ENCODE assay signal across 25 cellular contexts in genomic region chr2:24349097-24349496, GRCh38. TPM values are rescaled to one million over a fixed set of nuclear protein-coding genes. Genes with fewer than 3 reads are reported as not detected.
DNase-seq lines count a peak whose midpoint lies in the region; ATAC-seq, FAIRE-seq and TF ChIP-seq lines count a peak whose summit lies in the region.
"Had no signal": no experiment of that assay in that cellular context is flagged by ENCODE, and none has a peak within 500 bp of the region (broad histone marks: within the 10 kb centered on the region; RNA-seq: fewer than 3 reads in every experiment).

No MANE protein-coding gene starts in this region.

- CTCF ChIA-PET in CD4-positive, alpha-beta memory T cell (lab: Charles Lee; ENCODE audit: partially characterized antibody) = no interaction called here
- CTCF ChIA-PET in activated B cell treated with CpG ODN at 0.5 μM for 24 hours (lab: Charles Lee) = no interaction called here

- no peak overlapping the region for H3K4me3 ChIP-seq in CD4-positive, alpha-beta memory T cell (ENCODE audit: low read length in 2 of 2)
- H3K4me3 ChIP-seq: BLaER1 treated with 17β-estradiol and CSF1 and Interleukin-3, amounts not matched to agents 10 nM and 100 nM; GM23248 had no signal

- H3K36me3 Mint-ChIP-seq in CD4-positive, alpha-beta memory T cell = peaks cover 2% of the 10 kb centered on the region in 2 donors
- H3K36me3 Mint-ChIP-seq in activated B cell treated with CpG ODN at 0.5 μM for 24 hours (ENCODE audit: low read depth) = peaks cover 5% of the 10 kb centered on the region
- H3K36me3 Mint-ChIP-seq in stimulated activated memory B cell treated with anti-CD40 and anti-IgM and Interleukin-4, amounts not matched to agents 10 μg/mL and 1 μg/mL and 100 μg/mL, for 72 hours = peaks cover 12% of the 10 kb centered on the region
- H3K36me3 Mint-ChIP-seq: T-cell had no signal

- no peaks in the 10 kb centered on the region for H3K36me3 ChIP-seq in CD4-positive, alpha-beta memory T cell (ENCODE audit: insufficient read depth, low read length)

- FAIRE-seq in GM19239 (lab: Jason Lieb, UNC) = peak; percentile 40
- no peak for FAIRE-seq in RCC 7860 (lab: Jason Lieb, UNC)
- FAIRE-seq: D721Med, HepG2 had no signal

- no peak for ATAC-seq in activated B cell treated with CpG ODN at 0.5 μM for 24 hours (ENCODE audit: low read depth)
- ATAC-seq in stimulated activated memory B cell treated with anti-CD40 and anti-IgM and Interleukin-4, amounts not matched to agents 10 μg/mL and 1 μg/mL and 100 μg/mL, for 72 hours = no peak
- ATAC-seq: HepG2, Panc1, T-cell had no signal

- H3K4me3 Mint-ChIP-seq in CD4-positive, alpha-beta memory T cell = peak overlapping the region in 7 of 8 donors; percentile 4 to 27 (median 13)
- H3K4me3 Mint-ChIP-seq in activated B cell treated with CpG ODN at 0.5 μM for 24 hours = peak overlapping the region; percentile 42
- H3K4me3 Mint-ChIP-seq in stimulated activated memory B cell treated with anti-CD40 and anti-IgM and Interleukin-4, amounts not matched to agents 10 μg/mL and 1 μg/mL and 100 μg/mL, for 72 hours = no peak overlapping the region

- no peak for TF ChIP-seq CTCF in activated B cell treated with CpG ODN at 0.5 μM for 24 hours (IDR thresholded peaks at IDR 0.05)

- H3K27ac ChIP-seq in CD4-positive, alpha-beta memory T cell (ENCODE audit: low read depth, low read length) = no peak overlapping the region
- H3K27ac ChIP-seq: BLaER1 treated with 17β-estradiol and CSF1 and Interleukin-3, amounts not matched to agents 10 nM and 100 nM; GM23248; HL-60 had no signal

- peaks cover 0 to 3% (median 0%) of the 10 kb centered on the region in 8 donors for H3K9me3 Mint-ChIP-seq in CD4-positive, alpha-beta memory T cell
- H3K9me3 Mint-ChIP-seq in activated B cell treated with CpG ODN at 0.5 μM for 24 hours = no peaks in the 10 kb centered on the region
- H3K9me3 Mint-ChIP-seq in stimulated activated memory B cell treated with anti-CD40 and anti-IgM and Interleukin-4, amounts not matched to agents 10 μg/mL and 1 μg/mL and 100 μg/mL, for 72 hours = no peaks in the 10 kb centered on the region
- H3K9me3 Mint-ChIP-seq: T-cell had no signal

- no peaks in the 10 kb centered on the region for H3K27me3 Mint-ChIP-seq in CD4-positive, alpha-beta memory T cell
- H3K27me3 Mint-ChIP-seq in activated B cell treated with CpG ODN at 0.5 μM for 24 hours = no peaks in the 10 kb centered on the region
- H3K27me3 Mint-ChIP-seq in stimulated activated memory B cell treated with anti-CD40 and anti-IgM and Interleukin-4, amounts not matched to agents 10 μg/mL and 1 μg/mL and 100 μg/mL, for 72 hours = no peaks in the 10 kb centered on the region
- H3K27me3 Mint-ChIP-seq: T-cell had no signal

- DNase-seq in CD4-positive, alpha-beta memory T cell = no peak
- DNase-seq in GM19239 (ENCODE audit: insufficient read length, low spot score) = no peak
- no peak for DNase-seq in activated B cell treated with CpG ODN at 0.5 μM for 24 hours
- no peak for DNase-seq in RCC 7860 (ENCODE audit: low spot score)
- no peak for DNase-seq in cerebellar nuclear complex (lab: John Stamatoyannopoulos, UW)
- DNase-seq in cerebellar cortex (ENCODE audit: low spot score) = no peak
- DNase-seq: DMS53, EL, GF-D8, GM23248, HCEC 1CT, KBM-7, NCI-H1092, NCI-H1436, NCI-H1930, NCI-H226, NCI-H510A treated with DMSO at 0.1 percent for 48 hours, NCI-H748 treated with DMSO at 0.1 percent for 48 hours, T-cell had no signal

- H3K9me3 ChIP-seq in CD4-positive, alpha-beta memory T cell (ENCODE audit: control insufficient read depth in 1 of 2, low read length in 2 of 2) = no peaks in the 10 kb centered on the region

- POLR2A ChIA-PET in CD4-positive, alpha-beta memory T cell (lab: Charles Lee; ENCODE audit: partially characterized antibody) = interaction anchor here (1.3 to 2.0 kb wide), 2 partner anchors 10 to 11 kb away, joined by 3 to 6 read pairs; partner anchors contain the start of gene ITSN2
- POLR2A ChIA-PET in activated B cell treated with CpG ODN at 0.5 μM for 24 hours (lab: Charles Lee) = interaction anchor here (3.7 kb wide), 1 partner anchor 11 kb away, joined by 28 read pairs; the partner anchor contains the start of gene ITSN2

- peaks cover 81% of the 10 kb centered on the region for H3K4me1 ChIP-seq in CD4-positive, alpha-beta memory T cell (ENCODE audit: insufficient read depth, low read length)

- H3K27me3 ChIP-seq in CD4-positive, alpha-beta memory T cell (ENCODE audit: insufficient read depth, low read length) = no peaks in the 10 kb centered on the region
- H3K27me3 ChIP-seq: BLaER1 treated with 17β-estradiol and CSF1 and Interleukin-3, amounts not matched to agents 10 nM and 100 nM had no signal

- H3K27ac Mint-ChIP-seq in CD4-positive, alpha-beta memory T cell = peak overlapping the region in 2 of 7 donors; percentile 0 to 50
- peak overlapping the region; percentile 87 for H3K27ac Mint-ChIP-seq in activated B cell treated with CpG ODN at 0.5 μM for 24 hours
- peak overlapping the region; percentile 65 for H3K27ac Mint-ChIP-seq in stimulated activated memory B cell treated with anti-CD40 and anti-IgM and Interleukin-4, amounts not matched to agents 10 μg/mL and 1 μg/mL and 100 μg/mL, for 72 hours
- H3K27ac Mint-ChIP-seq: T-cell had no signal

- intact Hi-C loops in CD4-positive, alpha-beta memory T cell (cut with micrococcal nuclease) = no loop called here
- intact Hi-C loops in activated B cell treated with CpG ODN at 0.5 μM for 24 hours (cut with micrococcal nuclease) = no loop called here

- H3K4me1 Mint-ChIP-seq in CD4-positive, alpha-beta memory T cell = peaks cover 52 to 65% (median 59%) of the 10 kb centered on the region in 4 donors
- H3K4me1 Mint-ChIP-seq in activated B cell treated with CpG ODN at 0.5 μM for 24 hours = peaks cover 83% of the 10 kb centered on the region
- peaks cover 71% of the 10 kb centered on the region for H3K4me1 Mint-ChIP-seq in stimulated activated memory B cell treated with anti-CD40 and anti-IgM and Interleukin-4, amounts not matched to agents 10 μg/mL and 1 μg/mL and 100 μg/mL, for 72 hours

RNA-seq across cellular contexts. Expression of gene ITSN2, which starts 11.2 kb away (rescaled TPM):
- total RNA-seq in CD4-positive, alpha-beta memory T cell = 100 to 1,000 TPM; 133 to 135 TPM
- 10 to 100 TPM; 39.8 to 72.1 TPM for polyA plus RNA-seq in CD4-positive, alpha-beta memory T cell
- total RNA-seq in activated B cell treated with CpG ODN at 0.5 μM for 24 hours = 147 and 156 TPM in 2 replicates
